In genomic region chr5:129120158-129120581, GRCh38 we compare ENCODE assay signal across 16 cellular contexts.
DNase-seq lines count a peak whose midpoint lies in the region; ATAC-seq and TF ChIP-seq lines count a peak whose summit lies in the region.
"Had no signal": no experiment of that assay in that cellular context is flagged by ENCODE, and none has a peak within 500 bp of the region (broad histone marks: within the 10 kb centered on the region; RNA-seq: fewer than 3 reads in every experiment).

No MANE protein-coding gene starts in this region.

- H3K4me3 ChIP-seq in BLaER1 (no peak overlapping the region), brain microvascular endothelial cell (ENCODE audit: low read depth, low read length) (no peak overlapping the region)
- H3K4me3 ChIP-seq: A549, ascending aorta had no signal

- no peaks in the 10 kb centered on the region for H3K27me3 ChIP-seq in BLaER1
- H3K27me3 ChIP-seq in brain microvascular endothelial cell (replicated peaks) = no peaks in the 10 kb centered on the region
- H3K27me3 ChIP-seq: ascending aorta, neutrophil had no signal

- TF ChIP-seq CTCF in brain microvascular endothelial cell (IDR thresholded peaks at IDR 0.05; ENCODE audit: low read depth, low read length, missing control alignments) = no peak

- H3K27ac ChIP-seq in BLaER1 = no peak overlapping the region
- no peak overlapping the region for H3K27ac ChIP-seq in brain microvascular endothelial cell
- H3K27ac ChIP-seq: A549, ascending aorta, neutrophil had no signal

- H3K36me3 ChIP-seq in BLaER1 (peaks cover 4% of the 10 kb centered on the region; the same call in 1 of the 2 replicates), brain microvascular endothelial cell (replicated peaks) (no peaks in the 10 kb centered on the region)
- H3K36me3 ChIP-seq: neutrophil had no signal

- in situ Hi-C loops in brain microvascular endothelial cell (cut with HindIII; ENCODE audit: low pct_ligation_motif_present, low sequenced_read_pairs) = no loop called here

- peak; percentile 45 for ATAC-seq in GM19043 (IDR thresholded peaks at IDR 0.05; ENCODE audit: low read depth, unreplicated experiment)
- peak; percentile 79 for ATAC-seq in HG02588 (IDR thresholded peaks at IDR 0.05; ENCODE audit: unreplicated experiment)
- peak; percentile 68 for ATAC-seq in HG03196 (IDR thresholded peaks at IDR 0.05; ENCODE audit: unreplicated experiment)
- ATAC-seq: A549, left lobe of liver had no signal

- H4K20me1 ChIP-seq in BLaER1 = no peaks in the 10 kb centered on the region

- H3K9me3 ChIP-seq in BLaER1 = no peaks in the 10 kb centered on the region
- H3K9me3 ChIP-seq: A549, ascending aorta, neutrophil had no signal

- peak overlapping the region; percentile 23 for H3K4me2 ChIP-seq in BLaER1
- H3K4me2 ChIP-seq: A549 had no signal

- H3K9ac ChIP-seq in BLaER1 = no peak overlapping the region

- DNase-seq in midbrain (lab: John Stamatoyannopoulos, UW) (no peak), brain microvascular endothelial cell (no peak), HuH-7 (ENCODE audit: low spot score) (no peak)
- no peak for DNase-seq in effector CD4-positive, alpha-beta T cell
- DNase-seq: effector CD8-positive, alpha-beta T cell; NCI-H2107; stimulated activated CD4-positive, alpha-beta T cell treated with anti-CD3 and anti-CD28 coated beads, Interleukin-15, amount 100 ng/mL, for 24 hours; T-helper 9 cell had no signal

- peaks cover 19% of the 10 kb centered on the region for H3K4me1 ChIP-seq in BLaER1
- H3K4me1 ChIP-seq: A549, ascending aorta had no signal
